Comparison of ENCODE assay signal across 13 cellular contexts in genomic region chr12:12338528-12339168, GRCh38. TPM values are rescaled to one million over a fixed set of nuclear protein-coding genes. Genes with fewer than 3 reads are reported as not detected.
DNase-seq lines count a peak whose midpoint lies in the region; ATAC-seq and TF ChIP-seq lines count a peak whose summit lies in the region.
"Had no signal": no experiment of that assay in that cellular context is flagged by ENCODE, and none has a peak within 500 bp of the region (broad histone marks: within the 10 kb centered on the region; RNA-seq: fewer than 3 reads in every experiment).

No MANE protein-coding gene starts in this region.

- peaks cover 1% of the 10 kb centered on the region for H3K4me1 ChIP-seq in mucosa of descending colon (ENCODE audit: low read depth)

- no peaks in the 10 kb centered on the region for H3K36me3 ChIP-seq in mucosa of descending colon (ENCODE audit: low read depth)

- no peak for ATAC-seq in mucosa of descending colon
- ATAC-seq in HG03025 (IDR thresholded peaks at IDR 0.05; ENCODE audit: low FRiP score, unreplicated experiment): no peak
- ATAC-seq in HG02938 (IDR thresholded peaks at IDR 0.05; ENCODE audit: unreplicated experiment): no peak

- in situ Hi-C loops in GM13976 (cut with MboI; ENCODE audit: low sequenced_read_pairs, unreplicated experiment): loop anchor here (10.0 to 25.0 kb wide), 2 partner anchors 254 to 776 kb away; no protein-coding TSS in a partner anchor

- H3K27ac ChIP-seq in dorsolateral prefrontal cortex: peak overlapping the region in 36 of 59 donors; percentile 1 to 84 (median 42)

- H3K27me3 ChIP-seq in dorsolateral prefrontal cortex: no peaks in the 10 kb centered on the region

- H3K36me3 Mint-ChIP-seq in osteocyte (ENCODE audit: unreplicated experiment): peaks cover 5% of the 10 kb centered on the region

- H3K4me3 ChIP-seq in dorsolateral prefrontal cortex (no peak overlapping the region), mucosa of descending colon (no peak overlapping the region)

- no peaks in the 10 kb centered on the region for H3K27me3 Mint-ChIP-seq in osteocyte (ENCODE audit: unreplicated experiment)

- no peaks in the 10 kb centered on the region for H3K9me3 ChIP-seq in mucosa of descending colon

- H3K9me3 Mint-ChIP-seq in osteocyte (ENCODE audit: unreplicated experiment): no peaks in the 10 kb centered on the region

- intact Hi-C loops in dorsolateral prefrontal cortex (cut with DNase I) (no loop called here), mucosa of descending colon (cut with DNase I, micrococcal nuclease) (no loop called here)

- peak overlapping the region; percentile 11 for H3K4me3 Mint-ChIP-seq in osteocyte (ENCODE audit: unreplicated experiment)

- H3K4me1 Mint-ChIP-seq in osteocyte (ENCODE audit: unreplicated experiment): peaks cover 35% of the 10 kb centered on the region

- DNase-seq in EL (peak; percentile 41), M059J (ENCODE audit: low read depth) (peak; percentile 82), dorsolateral prefrontal cortex (no peak), osteocyte (ENCODE audit: extremely low spot score, unreplicated experiment) (no peak), mucosa of descending colon (no peak), GM13976 (ENCODE audit: low spot score) (no peak)
- DNase-seq: amniotic stem cell, COR-L47, NCI-H1048, RPMI8226, substantia nigra had no signal

- peak overlapping the region; percentile 78 for H3K27ac Mint-ChIP-seq in osteocyte (ENCODE audit: unreplicated experiment)

- TF ChIP-seq CTCF in dorsolateral prefrontal cortex (IDR thresholded peaks at IDR 0.05 in 54 of 56, conservative IDR thresholded peaks at IDR 0.05 in 2 of 56; ENCODE audit: low read depth in 1 of 56, partially characterized antibody in 56 of 56) (no peak), osteocyte (IDR thresholded peaks at IDR 0.05) (no peak), mucosa of descending colon (IDR thresholded peaks at IDR 0.05) (no peak), GM13976 (IDR thresholded peaks at IDR 0.05; ENCODE audit: borderline replicate concordance, control extremely low read depth, extremely low read depth, insufficient read depth, missing control alignments) (no peak)

RNA-seq across cellular contexts. Expression of gene MANSC1, which starts 11.4 kb away (rescaled TPM):
- 6.6 and 10.3 TPM in 2 replicates for total RNA-seq in M059J (2014; rRNA removed; shearing (Covaris generic))
- total RNA-seq in dorsolateral prefrontal cortex (10 to 100 TPM; 12.0 to 32.4 (median 22.8) TPM), osteocyte (8.8 and 9.1 TPM in 2 replicates), mucosa of descending colon (10 to 100 TPM; 34.3 to 59.1 (median 46.5) TPM)

RNA-seq across cellular contexts. Expression of gene BORCS5, which starts 18.2 kb away (rescaled TPM):
- total RNA-seq in M059J (2014; rRNA removed; shearing (Covaris generic)): 5.4 and 11.2 TPM in 2 replicates
- total RNA-seq in dorsolateral prefrontal cortex (10 to 100 TPM; 30.7 to 69.8 (median 50.1) TPM), osteocyte (16.7 and 17.1 TPM in 2 replicates), mucosa of descending colon (10 to 100 TPM; 12.1 to 18.1 (median 15.0) TPM)

Comparison
In these comparisons a context has a peak if more than half of its experiments do, and no peak if none do; other contexts are left out.
1. DNase-seq: peak in EL (single experiment) and M059J (single experiment); none in dorsolateral prefrontal cortex (0 of 10), osteocyte (single experiment), mucosa of descending colon (0 of 3) and GM13976 (single experiment).